17 cellular contexts compared by ENCODE assay signal in the genomic region with DNA sequence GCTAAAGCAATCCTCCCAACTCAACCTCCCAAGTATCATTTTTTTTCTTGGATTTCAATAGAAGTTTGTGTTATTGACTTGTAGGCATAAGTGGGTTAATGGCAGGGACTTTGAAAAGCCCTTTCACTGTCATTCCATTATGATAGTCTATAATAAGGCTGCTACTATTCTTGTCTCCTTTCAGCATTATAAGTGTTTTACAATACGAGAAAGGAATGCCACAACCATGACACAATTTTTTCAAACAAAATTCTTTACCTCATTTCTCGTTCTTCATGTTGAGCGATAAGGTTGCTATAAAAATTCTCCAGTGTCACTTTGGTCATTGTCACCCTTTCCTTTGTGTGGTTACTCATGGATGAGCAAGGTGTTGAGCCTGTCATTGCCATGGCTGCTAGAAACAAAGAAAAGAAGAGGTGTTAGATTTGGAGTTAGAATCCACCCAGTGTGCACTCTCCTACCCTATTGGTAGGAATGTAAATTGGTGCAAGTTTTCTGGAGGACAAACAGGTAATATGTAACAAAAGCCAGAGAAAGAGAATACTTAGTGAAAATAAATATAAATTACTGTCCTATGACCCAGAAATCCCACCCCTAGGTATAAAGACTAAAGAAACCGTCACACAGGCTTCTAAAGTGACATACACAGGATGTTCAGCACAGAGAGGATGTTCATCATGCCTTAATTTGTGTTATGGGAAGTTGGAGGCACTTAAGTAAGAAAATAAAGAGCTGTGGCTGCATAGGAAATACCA. TPM values are rescaled to one million over a fixed set of nuclear protein-coding genes. Genes with fewer than 3 reads are reported as not detected.
DNase-seq lines count a peak whose midpoint lies in the region; ATAC-seq, FAIRE-seq and TF ChIP-seq lines count a peak whose summit lies in the region.
"Had no signal": no experiment of that assay in that cellular context is flagged by ENCODE, and none has a peak within 500 bp of the region (broad histone marks: within the 10 kb centered on the region; RNA-seq: fewer than 3 reads in every experiment).

No MANE protein-coding gene starts in this region.

- peaks cover 30% of the 10 kb centered on the region for H3K4me1 Mint-ChIP-seq in activated T-helper 17 cell treated with anti-CD3 and anti-CD28 coated beads, Interleukin-2, amount 50 U/mL, for 72 hours
- peaks cover 58% of the 10 kb centered on the region for H3K4me1 Mint-ChIP-seq in stimulated activated naive CD8-positive, alpha-beta T cell treated with anti-CD3 and anti-CD28 coated beads, Interleukin-15, amount 100 ng/mL, for 72 hours

- CTCF ChIA-PET in mammary epithelial cell (lab: Charles Lee; ENCODE audit: low non-redundant PET), result no interaction called here

- H3K9me3 Mint-ChIP-seq in activated T-helper 17 cell treated with anti-CD3 and anti-CD28 coated beads, Interleukin-2, amount 50 U/mL, for 72 hours, result no peaks in the 10 kb centered on the region
- H3K9me3 Mint-ChIP-seq in stimulated activated naive CD8-positive, alpha-beta T cell treated with anti-CD3 and anti-CD28 coated beads, Interleukin-15, amount 100 ng/mL, for 72 hours, result no peaks in the 10 kb centered on the region

- TF ChIP-seq CTCF in mammary epithelial cell (conservative IDR thresholded peaks at IDR 0.05 in 1 of 2, IDR thresholded peaks at IDR 0.05 in 1 of 2; ENCODE audit: extremely low read depth in 1 of 2, insufficient read depth in 1 of 2, low read depth in 1 of 2, low read length in 2 of 2) (peak; percentile 5 to 9), breast epithelium (IDR thresholded peaks at IDR 0.05) (no peak), heart left ventricle (IDR thresholded peaks at IDR 0.05) (peak in 11 of 12 donors; percentile 10 to 47 (median 35)), tibial artery (IDR thresholded peaks at IDR 0.05) (no peak), pancreas (IDR thresholded peaks at IDR 0.05) (no peak)

- H3K27ac ChIP-seq in mammary epithelial cell (ENCODE audit: insufficient read depth, low read depth, low read length) (no peak overlapping the region), breast epithelium (no peak overlapping the region), heart left ventricle (peak overlapping the region; percentile 17 to 84 (median 70)), tibial artery (no peak overlapping the region), pancreas (no peak overlapping the region)
- H3K27ac ChIP-seq: colonic mucosa, ovary had no signal

- H3K27ac Mint-ChIP-seq in activated T-helper 17 cell treated with anti-CD3 and anti-CD28 coated beads, Interleukin-2, amount 50 U/mL, for 72 hours, result peak overlapping the region; percentile 90
- H3K27ac Mint-ChIP-seq in stimulated activated naive CD8-positive, alpha-beta T cell treated with anti-CD3 and anti-CD28 coated beads, Interleukin-15, amount 100 ng/mL, for 72 hours, result peak overlapping the region in 1 of 2 donors; percentile 97

- ATAC-seq in activated T-helper 17 cell treated with anti-CD3 and anti-CD28 coated beads, Interleukin-2, amount 50 U/mL, for 72 hours (replicated peaks), result peak; percentile 90
- ATAC-seq in heart left ventricle (peak; percentile 92 to 97 (median 94)), pancreas (no peak)
- peak; percentile 92 for ATAC-seq in stimulated activated naive CD8-positive, alpha-beta T cell treated with anti-CD3 and anti-CD28 coated beads, Interleukin-15, amount 100 ng/mL, for 72 hours

- H3K4me2 ChIP-seq in mammary epithelial cell (ENCODE audit: insufficient read depth, low read depth, low read length), result no peak overlapping the region

- no peak for DNase-seq in mammary epithelial cell
- no peak for DNase-seq in breast epithelium (ENCODE audit: low spot score in 2 of 2)
- DNase-seq in heart left ventricle, result no peak
- peak in 1 of 2 donors; percentile 26 for DNase-seq in stimulated activated naive CD8-positive, alpha-beta T cell treated with anti-CD3 and anti-CD28 coated beads, Interleukin-15, amount 100 ng/mL, for 72 hours
- no peak for DNase-seq in DMS153 (lab: John Stamatoyannopoulos, UW)
- DNase-seq in tibial artery, result no peak
- no peak for DNase-seq in pancreas
- DNase-seq: activated CD4-positive, alpha-beta T cell treated with anti-CD3 and anti-CD28 coated beads for 4 hours; AML-193; colonic mucosa; DMS79 treated with DMSO at 0.1 percent for 48 hours; KBM-7; NCI-H146; NCI-H524; ovary; stimulated activated CD4-positive, alpha-beta T cell treated with anti-CD3 and anti-CD28 coated beads, Interleukin-15, amount 100 ng/mL, for 24 hours had no signal

- H3K79me2 ChIP-seq in mammary epithelial cell (ENCODE audit: insufficient read depth, low read length), result peaks cover 58% of the 10 kb centered on the region

- H3K36me3 ChIP-seq in mammary epithelial cell (ENCODE audit: insufficient read depth, low read length), result peaks cover 7% of the 10 kb centered on the region
- H3K36me3 ChIP-seq in breast epithelium, result no peaks in the 10 kb centered on the region
- H3K36me3 ChIP-seq in heart left ventricle, result peaks cover 0 to 64% (median 60%) of the 10 kb centered on the region in 9 donors
- peaks cover 22 to 48% (median 25%) of the 10 kb centered on the region in 3 donors for H3K36me3 ChIP-seq in tibial artery
- peaks cover 0 to 9% (median 0%) of the 10 kb centered on the region in 3 donors for H3K36me3 ChIP-seq in pancreas
- H3K36me3 ChIP-seq: ovary had no signal

- in situ Hi-C loops in mammary epithelial cell (cut with MboI; ENCODE audit: low sequenced_read_pairs in 2 of 2), result loop anchor here (10.0 kb wide), 1 partner anchor 55 kb away; a partner anchor contains a TSS

- no peaks in the 10 kb centered on the region for H3K9me3 ChIP-seq in mammary epithelial cell (replicated peaks; ENCODE audit: insufficient read depth, low read length)
- H3K9me3 ChIP-seq in breast epithelium, result no peaks in the 10 kb centered on the region
- H3K9me3 ChIP-seq in heart left ventricle, result no peaks in the 10 kb centered on the region
- H3K9me3 ChIP-seq in tibial artery, result no peaks in the 10 kb centered on the region
- no peaks in the 10 kb centered on the region for H3K9me3 ChIP-seq in pancreas
- H3K9me3 ChIP-seq: colonic mucosa, ovary had no signal

- no peak overlapping the region for H3K9ac ChIP-seq in mammary epithelial cell (ENCODE audit: insufficient read depth, low read length)

- dilution Hi-C loops in mammary epithelial cell (cut with HindIII; ENCODE audit: low sequenced_read_pairs), result no loop called here

- BruUV-seq in mammary epithelial cell (replicated peaks; lab: Mats Ljungman, UMichigan), result no TSS peak

- H3K4me1 ChIP-seq in mammary epithelial cell (ENCODE audit: insufficient read depth, low read length), result no peaks in the 10 kb centered on the region
- peaks cover 0 to 10% of the 10 kb centered on the region in 2 donors for H3K4me1 ChIP-seq in breast epithelium
- peaks cover 0 to 59% (median 29%) of the 10 kb centered on the region in 12 donors for H3K4me1 ChIP-seq in heart left ventricle
- H3K4me1 ChIP-seq in tibial artery, result peaks cover 0 to 27% (median 7%) of the 10 kb centered on the region in 4 donors
- H3K4me1 ChIP-seq in pancreas, result peaks cover 0 to 14% (median 5%) of the 10 kb centered on the region in 3 donors
- H3K4me1 ChIP-seq: colonic mucosa had no signal

- H3K27me3 ChIP-seq in mammary epithelial cell (ENCODE audit: insufficient read depth, low read length) (no peaks in the 10 kb centered on the region), breast epithelium (no peaks in the 10 kb centered on the region), heart left ventricle (no peaks in the 10 kb centered on the region), tibial artery (no peaks in the 10 kb centered on the region), pancreas (no peaks in the 10 kb centered on the region)
- H3K27me3 ChIP-seq: colonic mucosa, ovary had no signal

- no peak overlapping the region for H2AFZ ChIP-seq in mammary epithelial cell (ENCODE audit: low read depth, low read length)

- H4K20me1 ChIP-seq in mammary epithelial cell (ENCODE audit: insufficient read depth, low read length), result no peaks in the 10 kb centered on the region

- TF ChIP-seq POLR2A in breast epithelium (IDR thresholded peaks at IDR 0.05) (no peak), heart left ventricle (IDR thresholded peaks at IDR 0.05) (no peak)

- H3K36me3 Mint-ChIP-seq in activated T-helper 17 cell treated with anti-CD3 and anti-CD28 coated beads, Interleukin-2, amount 50 U/mL, for 72 hours (ENCODE audit: low read depth), result peaks cover 86% of the 10 kb centered on the region

- no peaks in the 10 kb centered on the region for H3K27me3 Mint-ChIP-seq in activated T-helper 17 cell treated with anti-CD3 and anti-CD28 coated beads, Interleukin-2, amount 50 U/mL, for 72 hours
- no peaks in the 10 kb centered on the region for H3K27me3 Mint-ChIP-seq in stimulated activated naive CD8-positive, alpha-beta T cell treated with anti-CD3 and anti-CD28 coated beads, Interleukin-15, amount 100 ng/mL, for 72 hours

- FAIRE-seq in pancreas (lab: Jason Lieb, UNC), result no peak

- no peak overlapping the region for H3K4me3 ChIP-seq in mammary epithelial cell (replicated peaks in 1 of 3; ENCODE audit: insufficient read depth in 1 of 3, low read depth in 2 of 3, low read length in 3 of 3)
- H3K4me3 ChIP-seq in breast epithelium, result no peak overlapping the region
- H3K4me3 ChIP-seq in heart left ventricle, result no peak overlapping the region
- H3K4me3 ChIP-seq in tibial artery, result no peak overlapping the region
- no peak overlapping the region for H3K4me3 ChIP-seq in pancreas
- H3K4me3 ChIP-seq: colonic mucosa, ovary had no signal

- H3K4me3 Mint-ChIP-seq in activated T-helper 17 cell treated with anti-CD3 and anti-CD28 coated beads, Interleukin-2, amount 50 U/mL, for 72 hours, result peak overlapping the region; percentile 56
- peak overlapping the region; percentile 38 to 66 for H3K4me3 Mint-ChIP-seq in stimulated activated naive CD8-positive, alpha-beta T cell treated with anti-CD3 and anti-CD28 coated beads, Interleukin-15, amount 100 ng/mL, for 72 hours

- WGBS in mammary epithelial cell (ENCODE audit: low coverage, missing lambda C conversion rate), result 99% methylated on average over 4 of the region's 4 CpGs
- 41 to 53% (median 47%) methylated on average over 4 of the region's 4 CpGs for WGBS in heart left ventricle, 4 donors
- 96% methylated on average over 4 of the region's 4 CpGs for WGBS in pancreas, 2 donors

- intact Hi-C loops in mammary epithelial cell (cut with micrococcal nuclease) (no loop called here), breast epithelium (cut with DNase I; ENCODE audit: low total_unique reads) (no loop called here), heart left ventricle (cut with DNase I) (loop anchor here in 2 of 10 donors (10.0 kb wide), 2 partner anchors 95 to 135 kb away; a partner anchor contains a TSS), tibial artery (cut with DNase I; ENCODE audit: low total_unique reads) (loop anchor here (10.0 kb wide), 1 partner anchor 115 kb away; no protein-coding TSS in a partner anchor), pancreas (cut with DNase I) (no loop called here)

RNA-seq across cellular contexts. Expression of a gene that starts 7.3 kb away (rescaled TPM):
- total RNA-seq in mammary epithelial cell, result 10 to 100 TPM; 23.2 to 29.0 TPM
- polyA plus RNA-seq in mammary epithelial cell, result 13.1 TPM
- 13.4 TPM for polyA minus RNA-seq in mammary epithelial cell
- total RNA-seq in breast epithelium, result 10 to 100 TPM; 27.5 to 39.4 (median 31.4) TPM
- total RNA-seq in activated T-helper 17 cell treated with anti-CD3 and anti-CD28 coated beads, Interleukin-2, amount 50 U/mL, for 72 hours, result 10 to 100 TPM; 24.4 to 34.3 TPM
- 10 to 100 TPM; 14.3 to 32.8 (median 21.2) TPM for total RNA-seq in heart left ventricle
- 10 to 100 TPM; 15.0 to 23.2 TPM for polyA plus RNA-seq in heart left ventricle
- total RNA-seq in pancreas, result 10 to 100 TPM in 2 of 6 donors, 1 to 10 TPM in 4; 4.7 to 18.4 (median 6.9) TPM
- 10 to 100 TPM; 10.1 to 16.7 TPM for polyA plus RNA-seq in pancreas

RNA-seq across cellular contexts. Expression of a gene that starts 54.2 kb away (rescaled TPM):
- total RNA-seq in mammary epithelial cell (100 to 1,000 TPM; 167 to 323 TPM), breast epithelium (100 to 1,000 TPM; 163 to 425 (median 276) TPM), heart left ventricle (100 to 1,000 TPM in 6 of 9 donors, 10 to 100 TPM in 3; 43.2 to 162 (median 111) TPM), pancreas (100 to 1,000 TPM in 4 of 6 donors, 10 to 100 TPM in 2; 60.5 to 122 (median 105) TPM)
- polyA plus RNA-seq in mammary epithelial cell (394 TPM), heart left ventricle (100 to 1,000 TPM in 1 of 2 donors, 10 to 100 TPM in 1; 69.1 to 215 TPM), pancreas (100 to 1,000 TPM in 1 of 2 donors, 10 to 100 TPM in 1; 72.8 to 114 TPM)
- 185 TPM for polyA minus RNA-seq in mammary epithelial cell
- 100 to 1,000 TPM; 277 to 473 TPM for total RNA-seq in activated T-helper 17 cell treated with anti-CD3 and anti-CD28 coated beads, Interleukin-2, amount 50 U/mL, for 72 hours

Comparison
In these comparisons a context has a peak if more than half of its experiments do, and no peak if none do; other contexts are left out.
1. CTCF ChIP-seq: peak in mammary epithelial cell (2 of 2) and heart left ventricle (11 of 12); none in breast epithelium (0 of 3), tibial artery (0 of 2) and pancreas (0 of 4).
2. H3K27ac ChIP-seq: peak in heart left ventricle (12 of 12); none in mammary epithelial cell (single experiment), breast epithelium (0 of 2), tibial artery (0 of 2) and pancreas (0 of 4).
3. ATAC-seq: peak in activated T-helper 17 cell treated with anti-CD3 and anti-CD28 coated beads, Interleukin-2, amount 50 U/mL, for 72 hours (single experiment), heart left ventricle (4 of 4) and stimulated activated naive CD8-positive, alpha-beta T cell treated with anti-CD3 and anti-CD28 coated beads, Interleukin-15, amount 100 ng/mL, for 72 hours (single experiment); none in pancreas (0 of 4).